9 cellular contexts compared by ENCODE assay signal in the genomic region with DNA sequence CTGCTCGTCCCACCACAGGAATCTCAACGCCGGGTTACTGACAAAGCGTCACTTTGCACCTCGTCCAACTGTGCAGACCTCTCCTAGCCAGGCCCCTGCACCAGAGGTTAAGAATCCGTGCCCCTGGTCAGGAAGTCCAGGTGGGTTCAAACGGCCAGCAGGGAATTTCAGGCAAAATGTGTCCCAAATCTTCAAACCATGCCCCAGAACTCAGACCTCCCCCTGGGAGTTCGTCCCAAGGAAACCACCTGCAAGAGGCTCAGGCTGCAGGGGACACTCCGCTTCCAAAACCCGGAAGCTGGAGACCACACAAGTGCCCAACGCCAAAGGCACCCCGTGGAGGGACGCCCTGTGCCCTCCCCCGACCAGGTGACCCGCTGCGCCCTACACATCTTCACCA. TPM values are rescaled to one million over a fixed set of nuclear protein-coding genes. Genes with fewer than 3 reads are reported as not detected.
DNase-seq lines count a peak whose midpoint lies in the region; ATAC-seq, FAIRE-seq and TF ChIP-seq lines count a peak whose summit lies in the region.
"Not testable (repeated sequence)": the region's sequence is repeated elsewhere in the genome, so short reads cannot be mapped to it uniquely, and the experiment has no call there.
"Had no signal": no experiment of that assay in that cellular context is flagged by ENCODE, and none has a peak within 500 bp of the region (broad histone marks: within the 10 kb centered on the region; RNA-seq: fewer than 3 reads in every experiment).

No MANE protein-coding gene starts in this region.

- not testable (repeated sequence) for H3K36me3 ChIP-seq in BJ (ENCODE audit: control insufficient read depth, insufficient read depth, low read length); HCT116 (ENCODE audit: control insufficient read depth in 1 of 2, insufficient read depth in 2 of 2, low read length in 2 of 2); Panc1 (ENCODE audit: control insufficient read depth, insufficient read depth, low read length); brain microvascular endothelial cell (replicated peaks); HepG2 (replicated peaks in 1 of 2; ENCODE audit: control insufficient read depth in 1 of 2, insufficient read depth in 2 of 2, low read length in 2 of 2); trophoblast cell (ENCODE audit: control insufficient read depth in 1 of 2, insufficient read depth in 2 of 2, low read length in 2 of 2); tibial artery

- intact Hi-C loops in HCT116 (cut with micrococcal nuclease); Panc1 (cut with micrococcal nuclease; ENCODE audit: unreplicated experiment); HepG2 (cut with micrococcal nuclease; ENCODE audit: unreplicated experiment): not testable (repeated sequence)
- intact Hi-C loops in tibial artery (cut with DNase I; ENCODE audit: low total_unique reads): loop anchor here (5.0 kb wide), 1 partner anchor 56 kb away; no protein-coding TSS in a partner anchor

- H3K79me1 ChIP-seq in trophoblast cell (ENCODE audit: low read length): not testable (repeated sequence)

- not testable (repeated sequence) for TF ChIP-seq RAD21 in HCT116 (IDR thresholded peaks at IDR 0.05; ENCODE audit: low read depth); HepG2 (CRISPR knock-in tag; IDR thresholded peaks at IDR 0.05)

- ATAC-seq in HCT116, Panc1: not testable (repeated sequence)
- ATAC-seq in HepG2: peak; percentile 8

- in situ Hi-C loops in Panc1 (cut with HindIII; ENCODE audit: low pct_unique_long_range_greater_than_20kb, low sequenced_read_pairs); brain microvascular endothelial cell (cut with HindIII; ENCODE audit: low pct_ligation_motif_present, low sequenced_read_pairs); HepG2 (cut with HindIII; ENCODE audit: extremely low pct_ligation_motif_present, low pct_unique_long_range_greater_than_20kb): not testable (repeated sequence)

- TF ChIP-seq EP300 in HepG2 (IDR thresholded peaks at IDR 0.05; ENCODE audit: low read depth in 2 of 2, low read length in 2 of 2); HepG2 (CRISPR knock-in tag; IDR thresholded peaks at IDR 0.05; ENCODE audit: borderline replicate concordance): not testable (repeated sequence)

- H3K4ac ChIP-seq in trophoblast cell (ENCODE audit: low read depth, low read length): not testable (repeated sequence)

- H2BK120ac ChIP-seq in trophoblast cell (ENCODE audit: insufficient read depth, low read length, poor library complexity): not testable (repeated sequence)

- BruUV-seq in HCT116 (replicated peaks; lab: Mats Ljungman, UMichigan); Panc1 (replicated peaks; lab: Mats Ljungman, UMichigan); HepG2 (replicated peaks; lab: Mats Ljungman, UMichigan): not testable (repeated sequence)

- H3K9me3 ChIP-seq in HCT116 (ENCODE audit: control insufficient read depth in 1 of 2, insufficient read depth in 1 of 2, low read depth in 1 of 2, low read length in 2 of 2); Panc1 (ENCODE audit: control insufficient read depth, insufficient read depth, low read depth, low read length); HepG2 (ENCODE audit: low read length); trophoblast cell (ENCODE audit: insufficient read depth, low read depth, low read length); tibial artery: not testable (repeated sequence)

- H3K4me3 ChIP-seq in BJ (ENCODE audit: low read depth, low read length) (peak overlapping the region; percentile 36), HCT116 (replicated peaks in 1 of 2; ENCODE audit: low read depth in 1 of 2, low read length in 2 of 2) (peak overlapping the region in 1 of 2 experiments; percentile 37; a peak in 2 of 4 replicates), Panc1 (ENCODE audit: low read depth in 2 of 2, low read length in 2 of 2) (peak overlapping the region; percentile 20 to 37; a peak in 2 of 4 replicates), brain microvascular endothelial cell (ENCODE audit: low read depth, low read length) (peak overlapping the region; percentile 42), fibroblast of mammary gland (ENCODE audit: control insufficient read depth, low read depth, low read length) (peak overlapping the region; percentile 35), HepG2 (replicated peaks in 1 of 3; ENCODE audit: insufficient read depth in 1 of 3, low read depth in 2 of 3, low read length in 3 of 3) (peak overlapping the region; percentile 30 to 64 (median 39); a peak in 5 of 6 replicates), tibial artery (peak overlapping the region; percentile 23 to 39)
- H3K4me3 ChIP-seq in trophoblast cell (ENCODE audit: low read depth, low read length): not testable (repeated sequence)

- POLR2A ChIA-PET in BJ (lab: Charles Lee); HCT116 (lab: Charles Lee); Panc1 (lab: Charles Lee); HepG2 (lab: Yijun Ruan, JAX): not testable (repeated sequence)

- H3K9ac ChIP-seq in HCT116 (ENCODE audit: low read length); trophoblast cell (ENCODE audit: low read length): not testable (repeated sequence)
- 0 out of 2 replicates have a peak overlapping the region, but pooled peaks have one; percentile 34 for H3K9ac ChIP-seq in HepG2 (ENCODE audit: insufficient read depth, low read depth, low read length)

- peak; percentile 36 for FAIRE-seq in HepG2 (lab: Jason Lieb, UNC)

- TF ChIP-seq POLR2A in HCT116 (IDR thresholded peaks at IDR 0.05; ENCODE audit: borderline replicate concordance, extremely low read depth, insufficient read depth, insufficient read length); HepG2 (IDR thresholded peaks at IDR 0.05; ENCODE audit: insufficient read depth in 1 of 2, low read depth in 2 of 2, low read length in 2 of 2): not testable (repeated sequence)

- H2BK12ac ChIP-seq in trophoblast cell (ENCODE audit: low read length): not testable (repeated sequence)

- H3K14ac ChIP-seq in trophoblast cell (ENCODE audit: low read length): not testable (repeated sequence)

- H4K8ac ChIP-seq in trophoblast cell (ENCODE audit: low read depth, low read length): not testable (repeated sequence)

- H3K27ac ChIP-seq in HCT116 (ENCODE audit: low read depth, low read length); Panc1 (ENCODE audit: low read length); brain microvascular endothelial cell; HepG2 (ENCODE audit: extremely low read length, insufficient read depth, low read length); trophoblast cell (ENCODE audit: low read depth, low read length); tibial artery: not testable (repeated sequence)

- not testable (repeated sequence) for DNase-seq in BJ (ENCODE audit: low read depth); HCT116 (ENCODE audit: low read depth, low spot score); Panc1 (ENCODE audit: low read depth, low spot score); brain microvascular endothelial cell; fibroblast of mammary gland (ENCODE audit: low read depth); HepG2 (ENCODE audit: low spot score); trophoblast cell
- peak in 1 of 2 donors; percentile 28 for DNase-seq in tibial artery

- H2AFZ ChIP-seq in HCT116 (ENCODE audit: low read depth, low read length, poor library complexity, severe bottlenecking); HepG2 (ENCODE audit: low read length); trophoblast cell (ENCODE audit: insufficient read depth, low read length, poor library complexity): not testable (repeated sequence)

- 5% methylated on average over 3 of the region's 16 CpGs for WGBS in HepG2 (ENCODE audit: low lambda C conversion rate)
- no CpG with 5 or more reads among the region's 16 CpGs for WGBS in trophoblast cell (ENCODE audit: extremely low coverage, insufficient coverage, insufficient read length)

- not testable (repeated sequence) for H4K91ac ChIP-seq in trophoblast cell (ENCODE audit: low read depth, low read length)

- not testable (repeated sequence) for TF ChIP-seq CTCF in BJ (IDR thresholded peaks at IDR 0.05; ENCODE audit: insufficient read depth, low read depth, low read length); HCT116 (IDR thresholded peaks at IDR 0.05 in 2 of 3, conservative IDR thresholded peaks at IDR 0.05 in 1 of 3; ENCODE audit: borderline replicate concordance in 1 of 3, insufficient read depth in 1 of 3, low read depth in 2 of 3, low read length in 2 of 3); Panc1 (IDR thresholded peaks at IDR 0.05); brain microvascular endothelial cell (IDR thresholded peaks at IDR 0.05; ENCODE audit: low read depth, low read length, missing control alignments); fibroblast of mammary gland (conservative IDR thresholded peaks at IDR 0.05; ENCODE audit: control insufficient read depth, insufficient read depth, low read depth, low read length); HepG2 (CRISPR knock-in tag; IDR thresholded peaks at IDR 0.05); tibial artery (IDR thresholded peaks at IDR 0.05)

- not testable (repeated sequence) for H4K12ac ChIP-seq in trophoblast cell (ENCODE audit: low read depth, low read length)

- H3K79me2 ChIP-seq in HCT116 (ENCODE audit: insufficient read depth, low read length); HepG2 (ENCODE audit: insufficient read depth, low read length); trophoblast cell (ENCODE audit: control insufficient read depth, insufficient read depth, low read length, poor library complexity): not testable (repeated sequence)

- CTCF ChIA-PET in BJ (lab: Yijun Ruan, JAX); HCT116 (lab: Charles Lee); Panc1 (lab: Charles Lee); HepG2 (lab: Yijun Ruan, JAX; ENCODE audit: low intra/inter-chr PET ratio, low total read pairs): not testable (repeated sequence)

- not testable (repeated sequence) for H3K18ac ChIP-seq in trophoblast cell (ENCODE audit: low read length)

- not testable (repeated sequence) for H3K23ac ChIP-seq in trophoblast cell (ENCODE audit: low read length)

- H3K9me2 ChIP-seq in HCT116 (ENCODE audit: insufficient read depth): not testable (repeated sequence)

- H2AK5ac ChIP-seq in trophoblast cell (ENCODE audit: low read length): not testable (repeated sequence)

- not testable (repeated sequence) for H3K27me3 ChIP-seq in BJ (ENCODE audit: control insufficient read depth, insufficient read depth, low read length); HCT116 (ENCODE audit: insufficient read depth, low read length); Panc1 (ENCODE audit: control insufficient read depth, insufficient read depth, low read length); brain microvascular endothelial cell (replicated peaks); HepG2 (ENCODE audit: control insufficient read depth in 1 of 2, insufficient read depth in 2 of 2, low read length in 2 of 2); trophoblast cell (ENCODE audit: insufficient read depth, low read length); tibial artery

- H4K20me1 ChIP-seq in HCT116 (ENCODE audit: insufficient read depth); HepG2 (ENCODE audit: insufficient read depth, low read length): not testable (repeated sequence)

- not testable (repeated sequence) for H2BK5ac ChIP-seq in trophoblast cell (ENCODE audit: low read depth, low read length, poor library complexity)

- peaks cover 11 to 13% of the 10 kb centered on the region in 2 experiments for H3K4me1 ChIP-seq in HCT116 (ENCODE audit: control insufficient read depth in 1 of 2, insufficient read depth in 2 of 2, low read length in 2 of 2)
- peaks cover 11% of the 10 kb centered on the region for H3K4me1 ChIP-seq in Panc1 (ENCODE audit: control insufficient read depth, insufficient read depth, low read length)
- H3K4me1 ChIP-seq in HepG2 (ENCODE audit: insufficient read depth, low read length); trophoblast cell (ENCODE audit: control insufficient read depth in 1 of 2, insufficient read depth in 2 of 2, low read length in 2 of 2): not testable (repeated sequence)
- peaks cover 0 to 29% (median 8%) of the 10 kb centered on the region in 4 donors for H3K4me1 ChIP-seq in tibial artery

- RAD21 ChIA-PET in HCT116 (lab: Charles Lee; ENCODE audit: low non-redundant PET in 1 of 2, low total read pairs in 2 of 2, uncharacterized antibody in 2 of 2, unreplicated experiment in 2 of 2): not testable (repeated sequence)

- peak overlapping the region; percentile 41; the same call in 1 of the 2 replicates for H3K4me2 ChIP-seq in HCT116 (ENCODE audit: low read length)
- H3K4me2 ChIP-seq in HepG2 (ENCODE audit: low read depth, low read length): peak overlapping the region; percentile 63
- H3K4me2 ChIP-seq in trophoblast cell (ENCODE audit: low read length): peak overlapping the region; percentile 40

RNA-seq across cellular contexts. Expression of a gene that starts 1.2 kb away (rescaled TPM):
- polyA plus RNA-seq in BJ (2011; rRNA removed) (11.8 and 15.8 TPM in 2 replicates), HepG2 (2011; rRNA removed) (19.7 and 25.8 TPM in 2 replicates)
- 18.0 and 19.1 TPM in 2 replicates for polyA minus RNA-seq in BJ (2011; rRNA and poly(A)+ RNA removed)
- total RNA-seq in HCT116 (2021; ENCODE audit: unreplicated experiment) (30.3 TPM), Panc1 (2021; ENCODE audit: unreplicated experiment) (75.7 TPM), HepG2 (2016; rRNA removed; fragmentation: Illumina TruSeq; extraction: Trizol) (10.2 and 14.1 TPM in 2 replicates)
- 17.0 and 19.4 TPM in 2 replicates for polyA plus RNA-seq in HCT116 (2012)
- polyA plus RNA-seq in Panc1 (2012; ENCODE audit: insufficient read length): 63.0 TPM
- total RNA-seq in HepG2 (2016; cell fraction: cytosol; rRNA removed; fragmentation: Illumina TruSeq; extraction: Trizol; ENCODE audit: low read depth): 6.4 and 6.9 TPM in 2 replicates
- 8.0 and 14.4 TPM in 2 replicates for total RNA-seq in HepG2 (2016; cell fraction: insoluble cytoplasmic fraction; rRNA removed; fragmentation: Illumina TruSeq; extraction: Trizol)
- total RNA-seq in HepG2 (2016; cell fraction: membrane; rRNA removed; fragmentation: Illumina TruSeq; extraction: Trizol): 9.4 and 10.0 TPM in 2 replicates
- 15.3 and 21.0 TPM in 2 replicates for total RNA-seq in HepG2 (2016; cell fraction: nucleus; rRNA removed; fragmentation: Illumina TruSeq; extraction: Trizol)
- polyA plus RNA-seq in HepG2 (2011; cell fraction: cytosol; rRNA removed): 14.2 and 15.2 TPM in 2 replicates
- polyA plus RNA-seq in HepG2 (2011; cell fraction: nucleus; rRNA removed): 73.9 and 74.2 TPM in 2 replicates
- polyA plus RNA-seq in HepG2 (2012): 16.8 and 19.4 TPM in 2 replicates
- 2.0 TPM in 2 replicates for polyA plus RNA-seq in HepG2 (2016; cell fraction: cytosol; fragmentation: Illumina TruSeq; extraction: Trizol; ENCODE audit: low read depth)
- 10.1 and 12.8 TPM in 2 replicates for polyA plus RNA-seq in HepG2 (2016; cell fraction: insoluble cytoplasmic fraction; fragmentation: Illumina TruSeq; extraction: Trizol; ENCODE audit: low read depth)
- 5.9 and 6.3 TPM in 2 replicates for polyA plus RNA-seq in HepG2 (2016; cell fraction: membrane; fragmentation: Illumina TruSeq; extraction: Trizol; ENCODE audit: low read depth)
- polyA plus RNA-seq in HepG2 (2016; cell fraction: nucleus; fragmentation: Illumina TruSeq; extraction: Trizol; ENCODE audit: insufficient read depth, low read depth): 59.0 and 64.5 TPM in 2 replicates
- polyA minus RNA-seq in HepG2 (2011; rRNA and poly(A)+ RNA removed; ENCODE audit: low replicate concordance): 23.7 and 29.9 TPM in 2 replicates
- 12.5 and 12.9 TPM in 2 replicates for polyA minus RNA-seq in HepG2 (2011; cell fraction: cytosol; rRNA and poly(A)+ RNA removed)
- polyA minus RNA-seq in HepG2 (2011; cell fraction: nucleus; rRNA and poly(A)+ RNA removed): 19.1 and 24.4 TPM in 2 replicates
- polyA plus RNA-seq in trophoblast cell (2013): 25.3 TPM in 2 replicates

RNA-seq across cellular contexts. Expression of a gene that starts 32.6 kb away (rescaled TPM):
- polyA plus RNA-seq in BJ (2011; rRNA removed): 5.9 and 6.3 TPM in 2 replicates
- 2.4 and 4.7 TPM in 2 replicates for polyA minus RNA-seq in BJ (2011; rRNA and poly(A)+ RNA removed)
- total RNA-seq in HCT116 (2021; ENCODE audit: unreplicated experiment): 31.5 TPM
- 30.9 and 32.5 TPM in 2 replicates for polyA plus RNA-seq in HCT116 (2012)
- 36.5 TPM for total RNA-seq in Panc1 (2021; ENCODE audit: unreplicated experiment)
- polyA plus RNA-seq in Panc1 (2012; ENCODE audit: insufficient read length): 66.1 TPM
- 12.4 and 15.1 TPM in 2 replicates for total RNA-seq in HepG2 (2016; rRNA removed; fragmentation: Illumina TruSeq; extraction: Trizol)
- total RNA-seq in HepG2 (2016; cell fraction: cytosol; rRNA removed; fragmentation: Illumina TruSeq; extraction: Trizol; ENCODE audit: low read depth): 2.3 and 3.1 TPM in 2 replicates
- total RNA-seq in HepG2 (2016; cell fraction: insoluble cytoplasmic fraction; rRNA removed; fragmentation: Illumina TruSeq; extraction: Trizol): 9.4 and 16.6 TPM in 2 replicates
- total RNA-seq in HepG2 (2016; cell fraction: membrane; rRNA removed; fragmentation: Illumina TruSeq; extraction: Trizol): 3.6 and 4.3 TPM in 2 replicates
- total RNA-seq in HepG2 (2016; cell fraction: nucleus; rRNA removed; fragmentation: Illumina TruSeq; extraction: Trizol): 11.2 TPM in 2 replicates
- 3.6 and 3.9 TPM in 2 replicates for polyA plus RNA-seq in HepG2 (2011; rRNA removed)
- polyA plus RNA-seq in HepG2 (2011; cell fraction: cytosol; rRNA removed): 3.1 TPM in 2 replicates
- polyA plus RNA-seq in HepG2 (2011; cell fraction: nucleus; rRNA removed): 20.3 and 22.5 TPM in 2 replicates
- polyA plus RNA-seq in HepG2 (2012): 15.9 and 17.5 TPM in 2 replicates
- polyA plus RNA-seq in HepG2 (2016; cell fraction: cytosol; fragmentation: Illumina TruSeq; extraction: Trizol; ENCODE audit: low read depth): 1.4 and 2.2 TPM in 2 replicates
- 21.8 and 26.2 TPM in 2 replicates for polyA plus RNA-seq in HepG2 (2016; cell fraction: insoluble cytoplasmic fraction; fragmentation: Illumina TruSeq; extraction: Trizol; ENCODE audit: low read depth)
- 4.1 TPM in 2 replicates for polyA plus RNA-seq in HepG2 (2016; cell fraction: membrane; fragmentation: Illumina TruSeq; extraction: Trizol; ENCODE audit: low read depth)
- 56.5 and 61.8 TPM in 2 replicates for polyA plus RNA-seq in HepG2 (2016; cell fraction: nucleus; fragmentation: Illumina TruSeq; extraction: Trizol; ENCODE audit: insufficient read depth, low read depth)
- polyA minus RNA-seq in HepG2 (2011; rRNA and poly(A)+ RNA removed; ENCODE audit: low replicate concordance): 2.6 and 3.1 TPM in 2 replicates
- polyA minus RNA-seq in HepG2 (2011; cell fraction: cytosol; rRNA and poly(A)+ RNA removed): 2.2 and 3.0 TPM in 2 replicates
- polyA minus RNA-seq in HepG2 (2011; cell fraction: nucleus; rRNA and poly(A)+ RNA removed): 3.1 and 3.4 TPM in 2 replicates
- polyA plus RNA-seq in trophoblast cell (2013): 41.3 and 43.5 TPM in 2 replicates

RNA-seq across cellular contexts. Expression of a gene that starts 32.7 kb away (rescaled TPM):
- 5.6 and 8.1 TPM in 2 replicates for polyA plus RNA-seq in BJ (2011; rRNA removed)
- 16.3 and 20.4 TPM in 2 replicates for polyA minus RNA-seq in BJ (2011; rRNA and poly(A)+ RNA removed)
- total RNA-seq in HCT116 (2021; ENCODE audit: unreplicated experiment): 61.0 TPM
- polyA plus RNA-seq in HCT116 (2012): 34.7 and 38.4 TPM in 2 replicates
- total RNA-seq in Panc1 (2021; ENCODE audit: unreplicated experiment): 83.6 TPM
- polyA plus RNA-seq in Panc1 (2012; ENCODE audit: insufficient read length): 132 TPM
- total RNA-seq in HepG2 (2016; rRNA removed; fragmentation: Illumina TruSeq; extraction: Trizol): 4.7 and 17.9 TPM in 2 replicates
- total RNA-seq in HepG2 (2016; cell fraction: cytosol; rRNA removed; fragmentation: Illumina TruSeq; extraction: Trizol; ENCODE audit: low read depth): 26.1 and 31.2 TPM in 2 replicates
- total RNA-seq in HepG2 (2016; cell fraction: insoluble cytoplasmic fraction; rRNA removed; fragmentation: Illumina TruSeq; extraction: Trizol): 4.9 and 21.2 TPM in 2 replicates
- total RNA-seq in HepG2 (2016; cell fraction: membrane; rRNA removed; fragmentation: Illumina TruSeq; extraction: Trizol): 6.7 TPM in 2 replicates
- 29.5 and 30.0 TPM in 2 replicates for total RNA-seq in HepG2 (2016; cell fraction: nucleus; rRNA removed; fragmentation: Illumina TruSeq; extraction: Trizol)
- 11.2 and 14.2 TPM in 2 replicates for polyA plus RNA-seq in HepG2 (2011; rRNA removed)
- polyA plus RNA-seq in HepG2 (2011; cell fraction: cytosol; rRNA removed): 2.1 and 5.1 TPM in 2 replicates
- 158 and 182 TPM in 2 replicates for polyA plus RNA-seq in HepG2 (2011; cell fraction: nucleus; rRNA removed)
- polyA plus RNA-seq in HepG2 (2012): 22.5 and 32.0 TPM in 2 replicates
- 3.1 and 4.1 TPM in 2 replicates for polyA plus RNA-seq in HepG2 (2016; cell fraction: cytosol; fragmentation: Illumina TruSeq; extraction: Trizol; ENCODE audit: low read depth)
- polyA plus RNA-seq in HepG2 (2016; cell fraction: insoluble cytoplasmic fraction; fragmentation: Illumina TruSeq; extraction: Trizol; ENCODE audit: low read depth): 7.1 and 9.9 TPM in 2 replicates
- 3.9 and 4.2 TPM in 2 replicates for polyA plus RNA-seq in HepG2 (2016; cell fraction: membrane; fragmentation: Illumina TruSeq; extraction: Trizol; ENCODE audit: low read depth)
- polyA plus RNA-seq in HepG2 (2016; cell fraction: nucleus; fragmentation: Illumina TruSeq; extraction: Trizol; ENCODE audit: insufficient read depth, low read depth): 134 and 148 TPM in 2 replicates
- polyA minus RNA-seq in HepG2 (2011; rRNA and poly(A)+ RNA removed; ENCODE audit: low replicate concordance): 8.3 and 9.0 TPM in 2 replicates
- 64.2 and 65.9 TPM in 2 replicates for polyA minus RNA-seq in HepG2 (2011; cell fraction: cytosol; rRNA and poly(A)+ RNA removed)
- 24.2 and 24.7 TPM in 2 replicates for polyA minus RNA-seq in HepG2 (2011; cell fraction: nucleus; rRNA and poly(A)+ RNA removed)
- 32.6 and 35.0 TPM in 2 replicates for polyA plus RNA-seq in trophoblast cell (2013)

RNA-seq across cellular contexts. Expression of a gene that starts 59.5 kb away (rescaled TPM):
- 3.1 and 5.7 TPM in 2 replicates for polyA plus RNA-seq in BJ (2011; rRNA removed)
- polyA minus RNA-seq in BJ (2011; rRNA and poly(A)+ RNA removed): 0.85 and 0.87 TPM in 2 replicates
- total RNA-seq in HCT116 (2021; ENCODE audit: unreplicated experiment): 8.7 TPM
- polyA plus RNA-seq in HCT116 (2012): 0.87 and 1.5 TPM in 2 replicates
- total RNA-seq in Panc1 (2021; ENCODE audit: unreplicated experiment): 5.0 TPM
- 4.7 TPM for polyA plus RNA-seq in Panc1 (2012; ENCODE audit: insufficient read length)
- total RNA-seq in HepG2 (2016; rRNA removed; fragmentation: Illumina TruSeq; extraction: Trizol): 0.75 and 1.0 TPM in 2 replicates
- 1.0 and 1.4 TPM in 2 replicates for total RNA-seq in HepG2 (2016; cell fraction: cytosol; rRNA removed; fragmentation: Illumina TruSeq; extraction: Trizol; ENCODE audit: low read depth)
- 0.46 and 1.8 TPM in 2 replicates for total RNA-seq in HepG2 (2016; cell fraction: insoluble cytoplasmic fraction; rRNA removed; fragmentation: Illumina TruSeq; extraction: Trizol)
- 1.1 and 1.5 TPM in 2 replicates for total RNA-seq in HepG2 (2016; cell fraction: membrane; rRNA removed; fragmentation: Illumina TruSeq; extraction: Trizol)
- 2.1 and 2.7 TPM in 2 replicates for total RNA-seq in HepG2 (2016; cell fraction: nucleus; rRNA removed; fragmentation: Illumina TruSeq; extraction: Trizol)
- polyA plus RNA-seq in HepG2 (2011; rRNA removed): 0.61 and 2.0 TPM in 2 replicates
- 0.92 and 1.5 TPM in 2 replicates for polyA plus RNA-seq in HepG2 (2011; cell fraction: cytosol; rRNA removed)
- polyA plus RNA-seq in HepG2 (2011; cell fraction: nucleus; rRNA removed): 16.7 and 18.0 TPM in 2 replicates
- 0.85 and 1.5 TPM in 2 replicates for polyA plus RNA-seq in HepG2 (2012)
- polyA plus RNA-seq in HepG2 (2016; cell fraction: cytosol; fragmentation: Illumina TruSeq; extraction: Trizol; ENCODE audit: low read depth): 0.46 and 1.3 TPM in 2 replicates
- 0.38 and 0.46 TPM in 2 replicates for polyA plus RNA-seq in HepG2 (2016; cell fraction: insoluble cytoplasmic fraction; fragmentation: Illumina TruSeq; extraction: Trizol; ENCODE audit: low read depth)
- 0.78 and 1.4 TPM in 2 replicates for polyA plus RNA-seq in HepG2 (2016; cell fraction: membrane; fragmentation: Illumina TruSeq; extraction: Trizol; ENCODE audit: low read depth)
- 0.47 and 1.1 TPM in 2 replicates for polyA plus RNA-seq in HepG2 (2016; cell fraction: nucleus; fragmentation: Illumina TruSeq; extraction: Trizol; ENCODE audit: insufficient read depth, low read depth)
- polyA minus RNA-seq in HepG2 (2011; rRNA and poly(A)+ RNA removed; ENCODE audit: low replicate concordance): 0.54 and 0.75 TPM in 2 replicates
- polyA minus RNA-seq in HepG2 (2011; cell fraction: cytosol; rRNA and poly(A)+ RNA removed): 0.79 TPM in 1 of 2 replicates, not detected in the other
- polyA minus RNA-seq in HepG2 (2011; cell fraction: nucleus; rRNA and poly(A)+ RNA removed): 0.77 and 1.4 TPM in 2 replicates
- polyA plus RNA-seq in trophoblast cell (2013): 26.6 and 30.7 TPM in 2 replicates
- total RNA-seq: SK-MEL-5 had no signal
